In the genomic region with DNA sequence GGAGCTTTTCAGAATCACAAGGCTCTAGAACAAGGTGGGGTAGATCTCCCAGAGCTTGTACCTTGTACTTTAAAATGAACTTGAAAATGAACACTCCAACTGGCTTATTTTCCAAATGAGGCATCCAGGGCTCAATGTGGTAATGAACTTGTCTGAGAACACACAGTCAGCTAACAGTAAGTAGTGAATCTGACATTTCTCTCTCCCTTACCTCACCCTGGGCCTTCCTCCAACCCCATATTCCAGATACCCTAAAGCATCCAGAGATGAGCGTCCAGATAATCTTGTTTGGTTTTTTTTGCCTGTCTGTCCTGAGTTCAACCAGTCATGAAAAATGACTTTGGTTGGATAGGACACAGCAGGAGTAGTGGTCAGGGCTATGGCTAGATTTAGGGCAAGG, we compare ENCODE assay signal across 21 cellular contexts.
"Had no signal": no experiment of that assay in that cellular context is flagged by ENCODE, and none has a peak within 500 bp of the region (broad histone marks: within the 10 kb centered on the region; RNA-seq: fewer than 3 reads in every experiment).

No MANE protein-coding gene starts in this region.

- H3K4me2 ChIP-seq: neural progenitor cell had no signal

- H3K36me3 ChIP-seq: colonic mucosa, neural progenitor cell, pancreas, tibial artery had no signal

- H3K9ac ChIP-seq: neural progenitor cell had no signal

- H3K4me3 ChIP-seq: colonic mucosa, neural progenitor cell, pancreas, tibial artery had no signal

- H3K27ac ChIP-seq: colonic mucosa, neural progenitor cell, pancreas, tibial artery had no signal

- H2AFZ ChIP-seq: neural progenitor cell had no signal

- ATAC-seq: activated CD8-positive, alpha-beta memory T cell treated with anti-CD3 and anti-CD28 coated beads, Interleukin-2, amount 10 ng/mL, durations not matched to agents 7 days and 5 days; activated T-helper 17 cell treated with anti-CD3 and anti-CD28 coated beads, Interleukin-2, amount 50 U/mL, for 72 hours; left lobe of liver; SK-N-SH treated with all-trans-retinoic acid at 6 μM for 48 hours; stimulated activated naive B cell treated with anti-CD40 and anti-IgM and Interleukin-4, amounts not matched to agents 10 μg/mL and 1 μg/mL and 100 μg/mL, for 72 hours; T-cell had no signal

- H3K4me1 ChIP-seq: colonic mucosa, neural progenitor cell had no signal

- H3K27me3 ChIP-seq: colonic mucosa, neural progenitor cell, pancreas, tibial artery had no signal

- H3K9me3 ChIP-seq: colonic mucosa, pancreas, tibial artery had no signal

- DNase-seq: activated B cell treated with CpG ODN at 0.5 μM for 24 hours; activated CD4-positive, alpha-beta memory T cell treated with anti-CD3 and anti-CD28 coated beads, Interleukin-2, amount 10 ng/mL, durations not matched to agents 7 days and 5 days; activated CD4-positive, alpha-beta T cell treated with anti-CD3 and anti-CD28 coated beads for 48 hours; activated CD8-positive, alpha-beta memory T cell treated with anti-CD3 and anti-CD28 coated beads, Interleukin-2, amount 10 ng/mL, durations not matched to agents 7 days and 5 days; activated naive CD4-positive, alpha-beta T cell; activated naive CD8-positive, alpha-beta T cell treated with anti-CD3 and anti-CD28 coated beads for 36 hours; activated T-cell treated with anti-CD3 and anti-CD28 coated beads, Interleukin-2, amount 50 U/mL, for 1 hour; amygdala; central memory CD4-positive, alpha-beta T cell; colonic mucosa; hippocampal formation; kidney; midbrain; pancreas; stimulated activated naive B cell treated with anti-CD40 and anti-IgM and Interleukin-4, amounts not matched to agents 10 μg/mL and 1 μg/mL and 100 μg/mL, for 72 hours; T-cell; tibial artery had no signal
